8 cellular contexts compared by ENCODE assay signal in the genomic region with DNA sequence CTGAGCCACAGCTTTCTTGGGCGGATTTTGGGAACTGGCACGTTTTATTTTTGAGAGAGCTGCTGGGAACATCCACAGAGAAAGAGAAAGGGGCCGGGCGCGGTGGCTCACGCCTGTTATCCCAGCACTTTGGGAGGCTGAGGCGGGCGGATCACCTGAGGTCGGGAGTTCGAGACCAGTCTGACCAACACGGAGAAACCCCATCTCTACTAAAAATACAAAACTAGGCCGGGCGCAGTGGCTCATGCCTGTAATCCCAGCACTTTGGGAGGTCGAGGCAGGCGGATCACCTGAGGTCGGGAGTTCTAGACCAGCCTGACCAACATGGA. TPM values are rescaled to one million over a fixed set of nuclear protein-coding genes. Genes with fewer than 3 reads are reported as not detected.
A peak's percentile ranks its signal among the peaks of the same experiment; 100 is the strongest.
DNase-seq lines count a peak whose midpoint lies in the region; ATAC-seq and TF ChIP-seq lines count a peak whose summit lies in the region.
"Not testable (repeated sequence)": the region's sequence is repeated elsewhere in the genome, so short reads cannot be mapped to it uniquely, and the experiment has no call there.

No MANE protein-coding gene starts in this region.

- peak overlapping the region; percentile 80 for H3K4me3 Mint-ChIP-seq in HFFc6
- H3K4me3 Mint-ChIP-seq in activated naive CD8-positive, alpha-beta T cell treated with anti-CD3 and anti-CD28 coated beads, Interleukin-2, amount 50 U/mL, for 24 hours, result peak overlapping the region; percentile 83

- peaks cover 14% of the 10 kb centered on the region for H3K36me3 Mint-ChIP-seq in HFFc6 (ENCODE audit: low read depth)
- peaks cover 20% of the 10 kb centered on the region for H3K36me3 Mint-ChIP-seq in activated naive CD8-positive, alpha-beta T cell treated with anti-CD3 and anti-CD28 coated beads, Interleukin-2, amount 50 U/mL, for 24 hours (ENCODE audit: low read depth)

- 88% methylated on average over 16 of the region's 16 CpGs for WGBS in SK-N-SH (ENCODE audit: low lambda C conversion rate)
- 60 to 77% (median 70%) methylated on average over 16 of the region's 16 CpGs for WGBS in stomach, 5 donors

- not testable (repeated sequence) for TF ChIP-seq EP300 in SK-N-SH (IDR thresholded peaks at IDR 0.05; ENCODE audit: borderline replicate concordance in 1 of 2, low read depth in 1 of 2, low read length in 1 of 2); neural cell (conservative IDR thresholded peaks at IDR 0.05; ENCODE audit: poor library complexity, severe bottlenecking); stomach (IDR thresholded peaks at IDR 0.05)

- POLR2A ChIA-PET in SK-N-SH (lab: Yijun Ruan, JAX), result interaction anchor here (1.1 to 2.2 kb wide), 4 partner anchors 14 to 56 kb away, joined by 3 to 32 read pairs (median 3); a partner anchor contains a TSS

- CTCF ChIA-PET in SK-N-SH (lab: Yijun Ruan, JAX), result interaction anchor here (0.8 to 2.2 kb wide), 3 partner anchors 35 to 52 kb away, joined by 3 to 16 read pairs (median 5); a partner anchor contains a TSS

- peak overlapping the region; percentile 64; the same call in 1 of the 2 replicates for H2AFZ ChIP-seq in SK-N-SH (ENCODE audit: low read depth)
- H2AFZ ChIP-seq in neural cell (ENCODE audit: low read depth, low read length), result not testable (repeated sequence)

- not testable (repeated sequence) for ATAC-seq in activated naive CD8-positive, alpha-beta T cell treated with anti-CD3 and anti-CD28 coated beads, Interleukin-2, amount 50 U/mL, for 24 hours

- H3K4me2 ChIP-seq in SK-N-SH (peak overlapping the region; percentile 99), neural cell (ENCODE audit: low read length) (peak overlapping the region; percentile 69)

- H3K79me2 ChIP-seq in SK-N-SH (ENCODE audit: insufficient read depth) (peaks cover 32% of the 10 kb centered on the region), neural cell (replicated peaks; ENCODE audit: insufficient read depth, low read length) (peaks cover 23% of the 10 kb centered on the region)

- intact Hi-C loops in stomach (cut with DNase I; ENCODE audit: low total_unique reads), result not testable (repeated sequence)

- TF ChIP-seq POLR2A in stomach (IDR thresholded peaks at IDR 0.05), result not testable (repeated sequence)

- not testable (repeated sequence) for TF ChIP-seq CTCF in AG09309 (IDR thresholded peaks at IDR 0.05; ENCODE audit: control insufficient read depth, insufficient read depth, low read depth, low read length, missing control alignments); HFFc6 (IDR thresholded peaks at IDR 0.05); SK-N-SH (IDR thresholded peaks at IDR 0.05); neural cell (IDR thresholded peaks at IDR 0.05; ENCODE audit: poor library complexity, severe bottlenecking); stomach (IDR thresholded peaks at IDR 0.05)

- H3K27ac ChIP-seq in SK-N-SH (ENCODE audit: low read depth in 2 of 2, low read length in 1 of 2) (peak overlapping the region; percentile 78 to 98; a peak in 3 of 4 replicates), iPS-20b (ENCODE audit: low read length) (peak overlapping the region; percentile 94), neural cell (ENCODE audit: low read length) (peak overlapping the region; percentile 91), stomach (peak overlapping the region; percentile 88 to 93 (median 89))

- H3K9me3 Mint-ChIP-seq in HFFc6; activated naive CD8-positive, alpha-beta T cell treated with anti-CD3 and anti-CD28 coated beads, Interleukin-2, amount 50 U/mL, for 24 hours: not testable (repeated sequence)

- H3K27me3 ChIP-seq in SK-N-SH (ENCODE audit: insufficient read depth); endocrine pancreas (ENCODE audit: control insufficient read depth, insufficient read depth, low read length); iPS-20b (ENCODE audit: insufficient read depth, low read length); neural cell (ENCODE audit: insufficient read depth, low read depth, low read length); stomach: not testable (repeated sequence)

- peaks cover 23% of the 10 kb centered on the region for H3K4me1 Mint-ChIP-seq in HFFc6 (ENCODE audit: low read depth)
- H3K4me1 Mint-ChIP-seq in activated naive CD8-positive, alpha-beta T cell treated with anti-CD3 and anti-CD28 coated beads, Interleukin-2, amount 50 U/mL, for 24 hours, result peaks cover 24% of the 10 kb centered on the region

- not testable (repeated sequence) for DNase-seq in AG09309 (ENCODE audit: low read depth); HFFc6; SK-N-SH; activated naive CD8-positive, alpha-beta T cell treated with anti-CD3 and anti-CD28 coated beads, Interleukin-2, amount 50 U/mL, for 24 hours; stomach

- not testable (repeated sequence) for TF ChIP-seq RAD21 in SK-N-SH (IDR thresholded peaks at IDR 0.05; ENCODE audit: low read length); neural cell (conservative IDR thresholded peaks at IDR 0.05)

- not testable (repeated sequence) for H3K9ac ChIP-seq in SK-N-SH; endocrine pancreas (ENCODE audit: control insufficient read depth, insufficient read depth, low read length)
- H3K9ac ChIP-seq in iPS-20b (ENCODE audit: low read depth, low read length) (peak overlapping the region; percentile 99; the same call in 1 of the 2 replicates), neural cell (ENCODE audit: low read length) (peak overlapping the region; percentile 90)

- H3K9me2 ChIP-seq in SK-N-SH; neural cell (ENCODE audit: insufficient read depth, low read length): not testable (repeated sequence)

- H3K9me3 ChIP-seq in SK-N-SH; endocrine pancreas (ENCODE audit: control insufficient read depth, low read length); iPS-20b (ENCODE audit: insufficient read depth, low read depth, low read length); neural cell (ENCODE audit: low read length); stomach: not testable (repeated sequence)

- H3K4me3 ChIP-seq in AG09309 (ENCODE audit: control insufficient read depth, low read depth, low read length) (peak overlapping the region; percentile 72), SK-N-SH (ENCODE audit: low read depth in 2 of 2, low read length in 1 of 2) (peak overlapping the region; percentile 68 to 71), endocrine pancreas (ENCODE audit: control insufficient read depth, insufficient read depth, low read length) (peak overlapping the region; percentile 55), iPS-20b (ENCODE audit: low read length) (peak overlapping the region; percentile 92), neural cell (ENCODE audit: low read length) (peak overlapping the region; percentile 92), stomach (peak overlapping the region; percentile 62 to 76 (median 72))

- H4K20me1 ChIP-seq in SK-N-SH (ENCODE audit: insufficient read depth), result peaks cover 27% of the 10 kb centered on the region
- not testable (repeated sequence) for H4K20me1 ChIP-seq in neural cell (ENCODE audit: insufficient read depth)

- H3K27me3 Mint-ChIP-seq in HFFc6 (ENCODE audit: insufficient read depth); activated naive CD8-positive, alpha-beta T cell treated with anti-CD3 and anti-CD28 coated beads, Interleukin-2, amount 50 U/mL, for 24 hours: not testable (repeated sequence)

- H3K27ac Mint-ChIP-seq in HFFc6, result peak overlapping the region; percentile 82; the same call in 1 of the 2 replicates
- peak overlapping the region; percentile 86 for H3K27ac Mint-ChIP-seq in activated naive CD8-positive, alpha-beta T cell treated with anti-CD3 and anti-CD28 coated beads, Interleukin-2, amount 50 U/mL, for 24 hours

- peaks cover 11% of the 10 kb centered on the region for H3F3A ChIP-seq in SK-N-SH (replicated peaks; ENCODE audit: insufficient read depth)
- not testable (repeated sequence) for H3F3A ChIP-seq in neural cell (ENCODE audit: insufficient read depth, low read length, poor library complexity, severe bottlenecking)

- H3K4me1 ChIP-seq in SK-N-SH (ENCODE audit: control insufficient read depth in 1 of 2, insufficient read depth in 2 of 2, low read depth in 1 of 2, low read length in 1 of 2), result peaks cover 19 to 36% of the 10 kb centered on the region in 2 experiments
- H3K4me1 ChIP-seq in endocrine pancreas (ENCODE audit: control insufficient read depth, insufficient read depth, low read length), result not testable (repeated sequence)
- H3K4me1 ChIP-seq in iPS-20b (ENCODE audit: insufficient read depth, low read length), result peaks cover 15% of the 10 kb centered on the region; the same call in 1 of the 2 replicates
- H3K4me1 ChIP-seq in stomach, result peaks cover 31 to 45% (median 42%) of the 10 kb centered on the region in 4 donors

- H3K36me3 ChIP-seq in SK-N-SH (replicated peaks in 1 of 2; ENCODE audit: control insufficient read depth in 1 of 2, insufficient read depth in 2 of 2, low read length in 1 of 2), result peaks cover 10 to 18% of the 10 kb centered on the region in 2 experiments
- not testable (repeated sequence) for H3K36me3 ChIP-seq in endocrine pancreas (ENCODE audit: control insufficient read depth, insufficient read depth, low read length); neural cell (ENCODE audit: insufficient read depth, low read length); stomach
- peaks cover 11% of the 10 kb centered on the region for H3K36me3 ChIP-seq in iPS-20b (ENCODE audit: insufficient read depth, low read depth, low read length)

RNA-seq across cellular contexts. Expression of a gene that starts 1.8 kb away (rescaled TPM):
- total RNA-seq in HFFc6 (2021; fragmentation: NEBNext Ultra II Directional; extraction: Animal tissue kit (Norgen Biotek cat#: 25700)), result 10 to 100 TPM; 12.4 to 16.0 (median 13.9) TPM
- polyA plus RNA-seq in SK-N-SH (2012; rRNA removed), result 19.1 and 21.8 TPM in 2 replicates
- polyA plus RNA-seq in SK-N-SH (2012; cell fraction: cytosol; rRNA removed), result 9.7 and 15.2 TPM in 2 replicates
- polyA plus RNA-seq in SK-N-SH (2012; cell fraction: nucleus; rRNA removed), result 25.7 and 27.0 TPM in 2 replicates
- polyA plus RNA-seq in neural cell, result 33.5 and 35.8 TPM in 2 replicates
- 50.5 and 56.7 TPM in 2 replicates for polyA minus RNA-seq in neural cell
- total RNA-seq in stomach, result 10 to 100 TPM in 3 of 5 donors, 1 to 10 TPM in 2; 4.9 to 20.9 (median 14.1) TPM
- polyA plus RNA-seq in stomach, result 10 to 100 TPM in 2 of 3 donors, 1 to 10 TPM in 1; 7.8 to 21.1 (median 13.8) TPM

RNA-seq across cellular contexts. Expression of a gene that starts 51.4 kb away (rescaled TPM):
- 10 to 100 TPM; 63.7 to 74.9 (median 66.4) TPM for total RNA-seq in HFFc6 (2021; fragmentation: NEBNext Ultra II Directional; extraction: Animal tissue kit (Norgen Biotek cat#: 25700))
- polyA plus RNA-seq in SK-N-SH (2012; rRNA removed) (56.3 and 63.8 TPM in 2 replicates), neural cell (90.2 and 113 TPM in 2 replicates), stomach (10 to 100 TPM; 43.9 to 51.2 (median 46.2) TPM)
- polyA plus RNA-seq in SK-N-SH (2012; cell fraction: cytosol; rRNA removed), result 63.6 and 66.2 TPM in 2 replicates
- polyA plus RNA-seq in SK-N-SH (2012; cell fraction: nucleus; rRNA removed), result 20.9 and 39.2 TPM in 2 replicates
- 92.3 and 98.2 TPM in 2 replicates for polyA minus RNA-seq in neural cell
- 10 to 100 TPM in 4 of 5 donors, 1 to 10 TPM in 1; 9.4 to 62.2 (median 35.0) TPM for total RNA-seq in stomach

RNA-seq across cellular contexts. Expression of a gene that starts 55.7 kb away (rescaled TPM):
- 10 to 100 TPM in 1 of 6 experiments, 1 to 10 TPM in 5; 8.3 to 11.3 (median 8.9) TPM for total RNA-seq in HFFc6 (2021; fragmentation: NEBNext Ultra II Directional; extraction: Animal tissue kit (Norgen Biotek cat#: 25700))
- polyA plus RNA-seq in SK-N-SH (2012; rRNA removed) (8.6 and 11.3 TPM in 2 replicates), neural cell (32.0 and 38.4 TPM in 2 replicates), stomach (1 to 10 TPM; 6.6 to 8.5 (median 7.6) TPM)
- 6.6 and 8.7 TPM in 2 replicates for polyA plus RNA-seq in SK-N-SH (2012; cell fraction: cytosol; rRNA removed)
- 9.5 and 13.2 TPM in 2 replicates for polyA plus RNA-seq in SK-N-SH (2012; cell fraction: nucleus; rRNA removed)
- 26.0 and 29.0 TPM in 2 replicates for polyA minus RNA-seq in neural cell
- 10 to 100 TPM in 3 of 5 donors, 1 to 10 TPM in 2; 3.5 to 53.0 (median 20.5) TPM for total RNA-seq in stomach
